Comparison of ENCODE assay signal across 14 cellular contexts in genomic region chr7:1670894-1671875, GRCh38. TPM values are rescaled to one million over a fixed set of nuclear protein-coding genes. Genes with fewer than 3 reads are reported as not detected.
DNase-seq lines count a peak whose midpoint lies in the region; ATAC-seq and TF ChIP-seq lines count a peak whose summit lies in the region.
"Had no signal": no experiment of that assay in that cellular context is flagged by ENCODE, and none has a peak within 500 bp of the region (broad histone marks: within the 10 kb centered on the region; RNA-seq: fewer than 3 reads in every experiment).

No MANE protein-coding gene starts in this region.

- H3K9me3 Mint-ChIP-seq in central memory CD8-positive, alpha-beta T cell = no peaks in the 10 kb centered on the region
- no peaks in the 10 kb centered on the region for H3K9me3 Mint-ChIP-seq in stimulated activated memory B cell treated with anti-CD40 and anti-IgM and Interleukin-4, amounts not matched to agents 10 μg/mL and 1 μg/mL and 100 μg/mL, for 72 hours
- no peaks in the 10 kb centered on the region for H3K9me3 Mint-ChIP-seq in activated CD4-positive, alpha-beta T cell treated with anti-CD3 and anti-CD28 coated beads, Interleukin-2, amount 10 ng/mL, durations not matched to agents 24 days and 14 days
- H3K9me3 Mint-ChIP-seq: activated naive CD4-positive, alpha-beta T cell treated with anti-CD3 and anti-CD28 coated beads, Interleukin-2, amount 50 U/mL, for 24 hours; T-helper 1 cell treated with Interleukin-12 subunit alpha and Interleukin-12 subunit beta and Interleukin-4 antibody, amounts not matched to agents 30 μg/mL and 1 μg/mL, for 36 hours had no signal

- H3K4me3 ChIP-seq in SK-N-SH (ENCODE audit: low read depth in 2 of 2, low read length in 1 of 2) (peak overlapping the region in 1 of 2 experiments; percentile 61; a peak in 1 of 4 replicates), left lung (no peak overlapping the region)

- H3K36me3 ChIP-seq in SK-N-SH (replicated peaks in 1 of 2; ENCODE audit: control insufficient read depth in 1 of 2, insufficient read depth in 2 of 2, low read length in 1 of 2) = no peaks in the 10 kb centered on the region
- H3K36me3 ChIP-seq in left lung = no peaks in the 10 kb centered on the region

- intact Hi-C loops in left lung (cut with DNase I) = no loop called here
- intact Hi-C loops in activated CD4-positive, alpha-beta T cell treated with anti-CD3 and anti-CD28 coated beads, Interleukin-2, amount 10 ng/mL, durations not matched to agents 24 days and 14 days (cut with micrococcal nuclease) = no loop called here

- no peak for TF ChIP-seq EP300 in SK-N-SH (IDR thresholded peaks at IDR 0.05; ENCODE audit: borderline replicate concordance in 1 of 2, low read depth in 1 of 2, low read length in 1 of 2)

- 42% methylated on average over 16 of the region's 28 CpGs for WGBS in SK-N-SH (ENCODE audit: low lambda C conversion rate)

- peak overlapping the region; percentile 57; the same call in 1 of the 2 replicates for H3K4me2 ChIP-seq in SK-N-SH

- H3F3A ChIP-seq in SK-N-SH (replicated peaks; ENCODE audit: insufficient read depth) = peaks cover 11% of the 10 kb centered on the region

- peaks cover 22% of the 10 kb centered on the region; the same call in 1 of the 2 replicates for H4K20me1 ChIP-seq in SK-N-SH (ENCODE audit: insufficient read depth)

- H3K9ac ChIP-seq in SK-N-SH = no peak overlapping the region

- DNase-seq in SK-N-SH = peak; percentile 53
- DNase-seq in central memory CD8-positive, alpha-beta T cell (ENCODE audit: low spot score in 2 of 2) = no peak
- DNase-seq in left lung = peak; percentile 21 to 47
- no peak for DNase-seq in activated CD4-positive, alpha-beta T cell treated with anti-CD3 and anti-CD28 coated beads, Interleukin-2, amount 10 ng/mL, durations not matched to agents 24 days and 14 days
- DNase-seq: GF-D8, NCI-H345 had no signal

- peaks cover 13% of the 10 kb centered on the region for H3K4me1 Mint-ChIP-seq in central memory CD8-positive, alpha-beta T cell
- H3K4me1 Mint-ChIP-seq in stimulated activated memory B cell treated with anti-CD40 and anti-IgM and Interleukin-4, amounts not matched to agents 10 μg/mL and 1 μg/mL and 100 μg/mL, for 72 hours = peaks cover 22% of the 10 kb centered on the region
- H3K4me1 Mint-ChIP-seq in activated CD4-positive, alpha-beta T cell treated with anti-CD3 and anti-CD28 coated beads, Interleukin-2, amount 10 ng/mL, durations not matched to agents 24 days and 14 days = peaks cover 4% of the 10 kb centered on the region

- peaks cover 38% of the 10 kb centered on the region for H3K27me3 Mint-ChIP-seq in central memory CD8-positive, alpha-beta T cell
- peaks cover 75% of the 10 kb centered on the region for H3K27me3 Mint-ChIP-seq in stimulated activated memory B cell treated with anti-CD40 and anti-IgM and Interleukin-4, amounts not matched to agents 10 μg/mL and 1 μg/mL and 100 μg/mL, for 72 hours
- peaks cover 26% of the 10 kb centered on the region for H3K27me3 Mint-ChIP-seq in activated CD4-positive, alpha-beta T cell treated with anti-CD3 and anti-CD28 coated beads, Interleukin-2, amount 10 ng/mL, durations not matched to agents 24 days and 14 days

- H3K79me2 ChIP-seq in SK-N-SH (ENCODE audit: insufficient read depth) = no peaks in the 10 kb centered on the region

- H3K4me3 Mint-ChIP-seq in central memory CD8-positive, alpha-beta T cell = peak overlapping the region; percentile 25
- peak overlapping the region; percentile 34 for H3K4me3 Mint-ChIP-seq in stimulated activated memory B cell treated with anti-CD40 and anti-IgM and Interleukin-4, amounts not matched to agents 10 μg/mL and 1 μg/mL and 100 μg/mL, for 72 hours
- no peak overlapping the region for H3K4me3 Mint-ChIP-seq in activated CD4-positive, alpha-beta T cell treated with anti-CD3 and anti-CD28 coated beads, Interleukin-2, amount 10 ng/mL, durations not matched to agents 24 days and 14 days
- H3K4me3 Mint-ChIP-seq: activated naive CD4-positive, alpha-beta T cell treated with anti-CD3 and anti-CD28 coated beads, Interleukin-2, amount 50 U/mL, for 24 hours; T-helper 1 cell treated with Interleukin-12 subunit alpha and Interleukin-12 subunit beta and Interleukin-4 antibody, amounts not matched to agents 30 μg/mL and 1 μg/mL, for 36 hours had no signal

- POLR2A ChIA-PET in SK-N-SH (lab: Yijun Ruan, JAX) = interaction anchor here (0.6 kb wide), 2 partner anchors 221 to 538 kb away, joined by 3 read pairs; no protein-coding TSS in a partner anchor

- CTCF ChIA-PET in SK-N-SH (lab: Yijun Ruan, JAX) = interaction anchor here (1.0 to 1.5 kb wide), 3 partner anchors 92 to 538 kb away, joined by 3 to 4 read pairs (median 3); no protein-coding TSS in a partner anchor

- no peak overlapping the region for H2AFZ ChIP-seq in SK-N-SH (ENCODE audit: low read depth)

- no peaks in the 10 kb centered on the region for H3K9me2 ChIP-seq in SK-N-SH

- H3K27me3 ChIP-seq in SK-N-SH (ENCODE audit: insufficient read depth) = peaks cover 62% of the 10 kb centered on the region
- peaks cover 54 to 100% of the 10 kb centered on the region in 2 donors for H3K27me3 ChIP-seq in left lung

- H3K9me3 ChIP-seq in SK-N-SH (no peaks in the 10 kb centered on the region), left lung (no peaks in the 10 kb centered on the region)

- no peak overlapping the region for H3K27ac Mint-ChIP-seq in central memory CD8-positive, alpha-beta T cell (ENCODE audit: low read depth)
- H3K27ac Mint-ChIP-seq in stimulated activated memory B cell treated with anti-CD40 and anti-IgM and Interleukin-4, amounts not matched to agents 10 μg/mL and 1 μg/mL and 100 μg/mL, for 72 hours = no peak overlapping the region
- H3K27ac Mint-ChIP-seq in activated CD4-positive, alpha-beta T cell treated with anti-CD3 and anti-CD28 coated beads, Interleukin-2, amount 10 ng/mL, durations not matched to agents 24 days and 14 days = no peak overlapping the region
- H3K27ac Mint-ChIP-seq: activated naive CD4-positive, alpha-beta T cell treated with anti-CD3 and anti-CD28 coated beads, Interleukin-2, amount 50 U/mL, for 24 hours; IgD-negative memory B cell; T-helper 1 cell treated with Interleukin-12 subunit alpha and Interleukin-12 subunit beta and Interleukin-4 antibody, amounts not matched to agents 30 μg/mL and 1 μg/mL, for 36 hours had no signal

- no peak for TF ChIP-seq RAD21 in SK-N-SH (IDR thresholded peaks at IDR 0.05; ENCODE audit: low read length)

- TF ChIP-seq CTCF in SK-N-SH (IDR thresholded peaks at IDR 0.05) (no peak), left lung (IDR thresholded peaks at IDR 0.05) (no peak)

- H3K4me1 ChIP-seq in SK-N-SH (ENCODE audit: control insufficient read depth in 1 of 2, insufficient read depth in 2 of 2, low read depth in 1 of 2, low read length in 1 of 2) (peaks cover 0 to 74% of the 10 kb centered on the region in 2 experiments; a peak in 1 of 4 replicates), left lung (peaks cover 14 to 39% of the 10 kb centered on the region in 2 donors)

- H3K36me3 Mint-ChIP-seq in central memory CD8-positive, alpha-beta T cell (ENCODE audit: insufficient read depth) = peaks cover 2% of the 10 kb centered on the region
- no peaks in the 10 kb centered on the region for H3K36me3 Mint-ChIP-seq in stimulated activated memory B cell treated with anti-CD40 and anti-IgM and Interleukin-4, amounts not matched to agents 10 μg/mL and 1 μg/mL and 100 μg/mL, for 72 hours
- no peaks in the 10 kb centered on the region for H3K36me3 Mint-ChIP-seq in activated CD4-positive, alpha-beta T cell treated with anti-CD3 and anti-CD28 coated beads, Interleukin-2, amount 10 ng/mL, durations not matched to agents 24 days and 14 days (ENCODE audit: low read depth)
- H3K36me3 Mint-ChIP-seq: activated naive CD4-positive, alpha-beta T cell treated with anti-CD3 and anti-CD28 coated beads, Interleukin-2, amount 50 U/mL, for 24 hours; IgD-negative memory B cell had no signal

- no peak for ATAC-seq in SK-N-SH treated with all-trans-retinoic acid at 6 μM for 48 hours
- no peak for ATAC-seq in central memory CD8-positive, alpha-beta T cell (replicated peaks; ENCODE audit: extremely low read depth, poor library complexity, severe bottlenecking)
- no peak for ATAC-seq in left lung
- no peak for ATAC-seq in stimulated activated memory B cell treated with anti-CD40 and anti-IgM and Interleukin-4, amounts not matched to agents 10 μg/mL and 1 μg/mL and 100 μg/mL, for 72 hours
- ATAC-seq in HG03342 (IDR thresholded peaks at IDR 0.05; ENCODE audit: unreplicated experiment) = no peak
- ATAC-seq in GM18517 (IDR thresholded peaks at IDR 0.05; ENCODE audit: unreplicated experiment) = no peak

- no peak overlapping the region; a peak in 1 of 4 replicates for H3K27ac ChIP-seq in SK-N-SH (ENCODE audit: low read depth in 2 of 2, low read length in 1 of 2)
- no peak overlapping the region for H3K27ac ChIP-seq in left lung
- H3K27ac ChIP-seq: 22Rv1 had no signal

TF ChIP-seq in SK-N-SH, 30 proteins besides CTCF, POLR2A, EP300 and RAD21 (continues in another document):
- TF ChIP-seq NFIC (IDR thresholded peaks at IDR 0.05; ENCODE audit: borderline replicate concordance) (no peak), TCF12 (IDR thresholded peaks at IDR 0.05) (no peak), TAF1 (IDR thresholded peaks at IDR 0.05; ENCODE audit: borderline replicate concordance, low read depth, low read length) (no peak)

TF ChIP-seq in SK-N-SH treated with all-trans-retinoic acid at 6 μM for 48 hours, 23 proteins besides CTCF, POLR2A, EP300 and RAD21 (continues in another document):
- TF ChIP-seq ISL1 (CRISPR knock-in tag; IDR thresholded peaks at IDR 0.05) (no peak), ZNF8 (CRISPR knock-in tag; IDR thresholded peaks at IDR 0.05) (no peak), ZNF70 (CRISPR knock-in tag; IDR thresholded peaks at IDR 0.05) (no peak), CREB5 (CRISPR knock-in tag; IDR thresholded peaks at IDR 0.05; ENCODE audit: low read depth) (no peak), ESRRG (CRISPR knock-in tag; IDR thresholded peaks at IDR 0.05) (no peak), ZFP3 (CRISPR knock-in tag; IDR thresholded peaks at IDR 0.05) (no peak)

RNA-seq across cellular contexts. Expression of gene ELFN1, which starts 1.1 kb away (rescaled TPM):
- 0.05 and 0.06 TPM in 2 replicates for polyA plus RNA-seq in SK-N-SH (2012; rRNA removed)
- polyA plus RNA-seq in SK-N-SH (2012; cell fraction: cytosol; rRNA removed) = 0.01 and 0.03 TPM in 2 replicates
- 0.01 and 0.05 TPM in 2 replicates for polyA plus RNA-seq in SK-N-SH (2012; cell fraction: nucleus; rRNA removed)
- 1 to 10 TPM; 1.5 to 1.6 TPM for total RNA-seq in left lung
- total RNA-seq in activated CD4-positive, alpha-beta T cell treated with anti-CD3 and anti-CD28 coated beads, Interleukin-2, amount 10 ng/mL, durations not matched to agents 24 days and 14 days = not detected in 2 replicates

Comparison
In these comparisons a context has a peak if more than half of its experiments do, and no peak if none do; other contexts are left out.
1. DNase-seq: peak in SK-N-SH (single experiment) and left lung (2 of 2); none in central memory CD8-positive, alpha-beta T cell (0 of 2) and activated CD4-positive, alpha-beta T cell treated with anti-CD3 and anti-CD28 coated beads, Interleukin-2, amount 10 ng/mL, durations not matched to agents 24 days and 14 days (single experiment).